Comparison of ENCODE assay signal across 19 cellular contexts in the genomic region with DNA sequence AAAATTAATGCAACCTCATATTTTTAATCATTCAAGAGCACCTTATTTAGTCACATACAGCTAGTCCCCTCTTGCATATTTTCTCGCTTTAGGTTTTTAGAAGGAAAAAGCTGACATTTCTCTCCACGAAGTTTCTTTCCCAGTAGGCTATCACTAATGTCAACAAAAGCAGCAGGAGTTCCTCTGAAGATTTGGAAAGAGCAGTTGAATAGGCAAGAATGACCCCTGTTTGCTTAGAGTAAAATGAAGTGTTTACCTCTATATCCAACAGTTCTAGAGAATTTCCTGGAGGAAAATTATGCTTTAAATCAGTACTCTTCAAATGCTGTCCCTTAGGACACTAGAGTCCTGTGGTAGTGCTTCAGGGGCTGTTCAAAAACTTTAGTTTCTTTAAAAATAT.
A peak's percentile ranks its signal among the peaks of the same experiment; 100 is the strongest.
DNase-seq lines count a peak whose midpoint lies in the region; ATAC-seq and TF ChIP-seq lines count a peak whose summit lies in the region.
"Had no signal": no experiment of that assay in that cellular context is flagged by ENCODE, and none has a peak within 500 bp of the region (broad histone marks: within the 10 kb centered on the region; RNA-seq: fewer than 3 reads in every experiment).

No MANE protein-coding gene starts in this region.

- no peak overlapping the region for H3K56ac ChIP-seq in IMR-90 (ENCODE audit: extremely low read depth, insufficient read depth, low read length)

- no peak overlapping the region for H3K4ac ChIP-seq in IMR-90 (ENCODE audit: low read depth, low read length)

- no peak overlapping the region for H2AFZ ChIP-seq in IMR-90 (replicated peaks; ENCODE audit: low read length, poor library complexity)

- H4K8ac ChIP-seq in IMR-90 (ENCODE audit: low read depth in 2 of 2, low read length in 2 of 2), result no peak overlapping the region

- no peak overlapping the region for H2BK120ac ChIP-seq in IMR-90 (ENCODE audit: low read depth, low read length)

- no TSS peak for BruUV-seq in IMR-90 (replicated peaks; lab: Mats Ljungman, UMichigan)

- H2BK20ac ChIP-seq in IMR-90 (ENCODE audit: low read depth, low read length), result no peak overlapping the region

- H2BK5ac ChIP-seq in IMR-90 (ENCODE audit: low read depth, low read length, poor library complexity, severe bottlenecking), result no peak overlapping the region

- H2AK9ac ChIP-seq in IMR-90 (replicated peaks; ENCODE audit: low read depth, low read length, poor library complexity), result no peak overlapping the region

- CTCF ChIA-PET in IMR-90 (lab: Yijun Ruan, JAX), result no interaction called here
- CTCF ChIA-PET in WTC11 (lab: Charles Lee), result no interaction called here

- H2AK5ac ChIP-seq in IMR-90 (ENCODE audit: low read depth, low read length), result no peak overlapping the region

- H3K27ac ChIP-seq in IMR-90 (ENCODE audit: insufficient read depth, low read length) (no peak overlapping the region), left lung (no peak overlapping the region)
- H3K27ac ChIP-seq: Peyer's patch had no signal

- H4K91ac ChIP-seq in IMR-90 (ENCODE audit: insufficient read depth, low read depth, low read length), result no peak overlapping the region

- H4K20me1 ChIP-seq in IMR-90 (ENCODE audit: insufficient read depth, low read length), result no peaks in the 10 kb centered on the region

- no peak for TF ChIP-seq CTCF in IMR-90 (conservative IDR thresholded peaks at IDR 0.05; ENCODE audit: low read depth, low read length)
- TF ChIP-seq CTCF in WTC11 (IDR thresholded peaks at IDR 0.05), result no peak
- TF ChIP-seq CTCF in left lung (IDR thresholded peaks at IDR 0.05), result no peak

- dilution Hi-C loops in IMR-90 (cut with HindIII; ENCODE audit: low sequenced_read_pairs, unreplicated experiment), result no loop called here

- H3K9me3 Mint-ChIP-seq in WTC11, result no peaks in the 10 kb centered on the region

- no peak overlapping the region for H3K27ac Mint-ChIP-seq in WTC11
- H3K27ac Mint-ChIP-seq: CD4-positive, alpha-beta memory T cell had no signal

- in situ Hi-C loops in IMR-90 (cut with MboI; ENCODE audit: low sequenced_read_pairs), result no loop called here

- peaks cover 10% of the 10 kb centered on the region for H3K4me1 Mint-ChIP-seq in WTC11
- H3K4me1 Mint-ChIP-seq: CD4-positive, alpha-beta memory T cell had no signal

- no peak overlapping the region for H3K23ac ChIP-seq in IMR-90 (ENCODE audit: low read depth, low read length)

- H3K36me3 Mint-ChIP-seq in WTC11, result no peaks in the 10 kb centered on the region
- H3K36me3 Mint-ChIP-seq: CD4-positive, alpha-beta memory T cell had no signal

- no peaks in the 10 kb centered on the region for H3K27me3 ChIP-seq in IMR-90 (ENCODE audit: control insufficient read depth, insufficient read depth, low read length)
- H3K27me3 ChIP-seq in left lung, result no peaks in the 10 kb centered on the region
- H3K27me3 ChIP-seq: MG63, Peyer's patch had no signal

- intact Hi-C loops in IMR-90 (cut with micrococcal nuclease), result loop anchor here (10.0 kb wide), 1 partner anchor 571 kb away; no protein-coding TSS in a partner anchor
- intact Hi-C loops in left lung (cut with DNase I), result no loop called here

- no peaks in the 10 kb centered on the region; the same call in 1 of the 2 replicates for H3K4me1 ChIP-seq in IMR-90 (ENCODE audit: control insufficient read depth, insufficient read depth, low read length)
- no peaks in the 10 kb centered on the region for H3K4me1 ChIP-seq in left lung
- H3K4me1 ChIP-seq: Peyer's patch had no signal

- no peak overlapping the region for H3K4me3 Mint-ChIP-seq in WTC11
- H3K4me3 Mint-ChIP-seq: CD4-positive, alpha-beta memory T cell had no signal

- no peak overlapping the region for H4K5ac ChIP-seq in IMR-90 (ENCODE audit: low read depth, low read length)

- WGBS in IMR-90 (ENCODE audit: extremely low coverage in 2 of 2, insufficient read length in 1 of 2), 2 experiments, result no CpG with 5 or more reads among the region's 2 CpGs

- no peak overlapping the region for H2BK15ac ChIP-seq in IMR-90 (ENCODE audit: low read depth, low read length)

- no peaks in the 10 kb centered on the region for H3K9me3 ChIP-seq in IMR-90 (ENCODE audit: control insufficient read depth, insufficient read depth, low read length)
- H3K9me3 ChIP-seq in left lung, result no peaks in the 10 kb centered on the region
- H3K9me3 ChIP-seq: MG63, Peyer's patch, SK-N-SH had no signal

- H3K36me3 ChIP-seq in IMR-90 (ENCODE audit: control insufficient read depth, insufficient read depth, low read length) (no peaks in the 10 kb centered on the region), left lung (no peaks in the 10 kb centered on the region)
- H3K36me3 ChIP-seq: MG63, Peyer's patch had no signal

- H3K18ac ChIP-seq in IMR-90 (ENCODE audit: low read depth, low read length), result no peak overlapping the region

- DNase-seq in NCI-H1092 treated with DMSO at 0.1 percent for 48 hours (lab: John Stamatoyannopoulos, UW), result peak; percentile 18
- DNase-seq in NCI-H1092 (lab: John Stamatoyannopoulos, UW), result no peak
- DNase-seq in IMR-90, result no peak
- DNase-seq in WTC11 (ENCODE audit: low spot score), result no peak
- DNase-seq in left lung, result no peak
- no peak for DNase-seq in RPMI8226
- DNase-seq in NCI-H526 (lab: John Stamatoyannopoulos, UW), result no peak
- DNase-seq in NCI-H2029 treated with DMSO at 0.1 percent for 48 hours (lab: John Stamatoyannopoulos, UW), result no peak
- DNase-seq: 8988T; Calu3; CD4-positive, alpha-beta memory T cell; DND-41; MG63; NCI-H1105; NCI-H1930; NCI-H226; Peyer's patch; SHP77; SK-N-SH had no signal

- H3K14ac ChIP-seq in IMR-90 (replicated peaks; ENCODE audit: low read depth, low read length), result no peak overlapping the region

- POLR2A ChIA-PET in IMR-90 (lab: Charles Lee; ENCODE audit: unreplicated experiment), result no interaction called here
- POLR2A ChIA-PET in WTC11 (lab: Charles Lee), result no interaction called here

- TF ChIP-seq POLR2A in IMR-90 (IDR thresholded peaks at IDR 0.05; ENCODE audit: low read depth, low read length), result no peak

- H3K4me3 ChIP-seq in IMR-90 (ENCODE audit: insufficient read depth, low read depth, low read length) (no peak overlapping the region), left lung (no peak overlapping the region)
- H3K4me3 ChIP-seq: MG63, Peyer's patch had no signal

- ATAC-seq in IMR-90 (ENCODE audit: low read depth) (peak; percentile 32; the same call in 1 of the 2 replicates), WTC11 (peak; percentile 56; the same call in 1 of the 2 replicates), left lung (peak; percentile 83)

- no peak overlapping the region for H3K9ac ChIP-seq in IMR-90 (ENCODE audit: low read depth, low read length)
- H3K9ac ChIP-seq: SK-N-SH had no signal

- TF ChIP-seq RAD21 in IMR-90 (IDR thresholded peaks at IDR 0.05; ENCODE audit: low read length), result no peak

- peaks cover 20% of the 10 kb centered on the region for H3K27me3 Mint-ChIP-seq in WTC11 (ENCODE audit: low read depth)
- H3K27me3 Mint-ChIP-seq: CD4-positive, alpha-beta memory T cell had no signal

- no peak overlapping the region for H3K4me2 ChIP-seq in IMR-90 (ENCODE audit: low read depth, low read length)
- H3K4me2 ChIP-seq: SK-N-SH had no signal

- no peaks in the 10 kb centered on the region for H3K79me1 ChIP-seq in IMR-90 (ENCODE audit: low read depth in 1 of 2, low read length in 2 of 2)

- no peaks in the 10 kb centered on the region for H3K9me1 ChIP-seq in IMR-90 (ENCODE audit: insufficient read depth, low read length)

TF ChIP-seq in IMR-90, 13 proteins besides CTCF, POLR2A, EP300 and RAD21 (continues in another document):
- TF ChIP-seq NFE2L2 (IDR thresholded peaks at IDR 0.05; ENCODE audit: low read depth, low read length), result no peak
- TF ChIP-seq RCOR1 (IDR thresholded peaks at IDR 0.05; ENCODE audit: insufficient replicate concordance, low read length), result no peak
- TF ChIP-seq MAFK (IDR thresholded peaks at IDR 0.05; ENCODE audit: low read depth, low read length), result no peak
- TF ChIP-seq, protein P1, sequence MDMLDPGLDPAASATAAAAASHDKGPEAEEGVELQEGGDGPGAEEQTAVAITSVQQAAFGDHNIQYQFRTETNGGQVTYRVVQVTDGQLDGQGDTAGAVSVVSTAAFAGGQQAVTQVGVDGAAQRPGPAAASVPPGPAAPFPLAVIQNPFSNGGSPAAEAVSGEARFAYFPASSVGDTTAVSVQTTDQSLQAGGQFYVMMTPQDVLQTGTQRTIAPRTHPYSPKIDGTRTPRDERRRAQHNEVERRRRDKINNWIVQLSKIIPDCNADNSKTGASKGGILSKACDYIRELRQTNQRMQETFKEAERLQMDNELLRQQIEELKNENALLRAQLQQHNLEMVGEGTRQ (IDR thresholded peaks at IDR 0.05; ENCODE audit: low read depth, low read length), result no peak
- no peak for TF ChIP-seq BHLHE40 (IDR thresholded peaks at IDR 0.05; ENCODE audit: low read depth, low read length)
- no peak for TF ChIP-seq CHD1 (IDR thresholded peaks at IDR 0.05; ENCODE audit: low read depth, low read length)

TF ChIP-seq in WTC11, 78 proteins besides CTCF, POLR2A, EP300 and RAD21 (continues in another document):
- TF ChIP-seq, protein P1 (CRISPR knock-in tag; IDR thresholded peaks at IDR 0.05), result no peak
- TF ChIP-seq TEAD1 (CRISPR knock-in tag; IDR thresholded peaks at IDR 0.05) (no peak), CBFB (CRISPR knock-in tag; IDR thresholded peaks at IDR 0.05; ENCODE audit: low read depth) (no peak), TEAD4 (CRISPR knock-in tag; IDR thresholded peaks at IDR 0.05) (no peak), KAT7 (CRISPR knock-in tag; IDR thresholded peaks at IDR 0.05; ENCODE audit: borderline replicate concordance) (no peak), JAZF1 (CRISPR knock-in tag; IDR thresholded peaks at IDR 0.05) (no peak)

Comparison
In these comparisons a context has a peak if more than half of its experiments do, and no peak if none do; other contexts are left out.
1. ATAC-seq: peak in every context shown above with its lines; median percentile 83 in left lung; 56 in WTC11; 32 in IMR-90.